ENCODE assay signal across 1 cellular context in genomic region chr12:105765053-105766019, GRCh38.
A peak's percentile ranks its signal among the peaks of the same experiment; 100 is the strongest.
TF ChIP-seq lines count a peak whose summit lies in the region.

No MANE protein-coding gene starts in this region.

TF ChIP-seq in GM12878, 131 proteins besides CTCF, POLR2A, EP300 and RAD21 (continued from another document):
- TF ChIP-seq PKNOX1 (IDR thresholded peaks at IDR 0.05) = peak; percentile 31; the same call in 1 of the 2 replicates
